In genomic region chr2:113281920-113282746, GRCh38 we compare ENCODE assay signal across 14 cellular contexts. TPM values are rescaled to one million over a fixed set of nuclear protein-coding genes. Genes with fewer than 3 reads are reported as not detected.
DNase-seq lines count a peak whose midpoint lies in the region; ATAC-seq and TF ChIP-seq lines count a peak whose summit lies in the region.
"Had no signal": no experiment of that assay in that cellular context is flagged by ENCODE, and none has a peak within 500 bp of the region (broad histone marks: within the 10 kb centered on the region; RNA-seq: fewer than 3 reads in every experiment).

No MANE protein-coding gene starts in this region.

- H3K27ac Mint-ChIP-seq in immature natural killer cell: no peak overlapping the region

- no peaks in the 10 kb centered on the region for H3K27me3 ChIP-seq in mammary epithelial cell (ENCODE audit: insufficient read depth, low read length)
- no peaks in the 10 kb centered on the region for H3K27me3 ChIP-seq in right lobe of liver
- no peaks in the 10 kb centered on the region for H3K27me3 ChIP-seq in Karpas-422 (ENCODE audit: low read length)

- H3K4me2 ChIP-seq in mammary epithelial cell (ENCODE audit: insufficient read depth, low read depth, low read length) (peak overlapping the region; percentile 61), Karpas-422 (ENCODE audit: low read depth, low read length, poor library complexity, severe bottlenecking) (no peak overlapping the region)

- H3K79me2 ChIP-seq in mammary epithelial cell (ENCODE audit: insufficient read depth, low read length): no peaks in the 10 kb centered on the region
- no peaks in the 10 kb centered on the region for H3K79me2 ChIP-seq in Karpas-422 (ENCODE audit: low read length)

- BruUV-seq in mammary epithelial cell (replicated peaks; lab: Mats Ljungman, UMichigan): no TSS peak

- H3K4me3 Mint-ChIP-seq in immature natural killer cell: no peak overlapping the region
- H3K4me3 Mint-ChIP-seq: naive thymus-derived CD8-positive, alpha-beta T cell had no signal

- no peaks in the 10 kb centered on the region for H3K36me3 ChIP-seq in mammary epithelial cell (ENCODE audit: insufficient read depth, low read length)
- no peaks in the 10 kb centered on the region for H3K36me3 ChIP-seq in right lobe of liver
- H3K36me3 ChIP-seq in Karpas-422 (ENCODE audit: insufficient read depth, low read length): no peaks in the 10 kb centered on the region
- H3K36me3 ChIP-seq: tibial artery had no signal

- H3K4me1 ChIP-seq in mammary epithelial cell (ENCODE audit: insufficient read depth, low read length) (peaks cover 43% of the 10 kb centered on the region), right lobe of liver (peaks cover 0 to 56% (median 27%) of the 10 kb centered on the region in 4 donors), Karpas-422 (ENCODE audit: low read length) (no peaks in the 10 kb centered on the region)

- H3K36me3 Mint-ChIP-seq in immature natural killer cell: no peaks in the 10 kb centered on the region
- H3K36me3 Mint-ChIP-seq: naive thymus-derived CD8-positive, alpha-beta T cell had no signal

- dilution Hi-C loops in mammary epithelial cell (cut with HindIII; ENCODE audit: low sequenced_read_pairs): no loop called here

- CTCF ChIA-PET in mammary epithelial cell (lab: Charles Lee; ENCODE audit: low non-redundant PET): no interaction called here

- intact Hi-C loops in mammary epithelial cell (cut with micrococcal nuclease) (loop anchor here (1.0 kb wide), 2 partner anchors 23 to 33 kb away; no protein-coding TSS in a partner anchor), right lobe of liver (cut with DNase I) (no loop called here)

- H3K9ac ChIP-seq in mammary epithelial cell (ENCODE audit: insufficient read depth, low read length) (peak overlapping the region; percentile 30), Karpas-422 (ENCODE audit: low read length) (no peak overlapping the region)

- in situ Hi-C loops in mammary epithelial cell (cut with MboI; ENCODE audit: low sequenced_read_pairs in 2 of 2): no loop called here
- in situ Hi-C loops in GM13977 (cut with MboI; ENCODE audit: low pct_unique_long_range_greater_than_20kb, low sequenced_read_pairs, unreplicated experiment): no loop called here

- peaks cover 0 to 1% of the 10 kb centered on the region in 2 donors for H3K4me1 Mint-ChIP-seq in immature natural killer cell

- ATAC-seq in right lobe of liver: peak; percentile 24 to 48 (median 46)
- ATAC-seq: naive thymus-derived CD8-positive, alpha-beta T cell had no signal

- no peaks in the 10 kb centered on the region for H3K9me3 Mint-ChIP-seq in immature natural killer cell
- H3K9me3 Mint-ChIP-seq: naive thymus-derived CD8-positive, alpha-beta T cell had no signal

- peak overlapping the region; percentile 46 for H2AFZ ChIP-seq in mammary epithelial cell (ENCODE audit: low read depth, low read length)
- H2AFZ ChIP-seq in Karpas-422 (ENCODE audit: low read length): no peak overlapping the region

- H3K4me3 ChIP-seq in mammary epithelial cell (replicated peaks in 1 of 3; ENCODE audit: insufficient read depth in 1 of 3, low read depth in 2 of 3, low read length in 3 of 3) (no peak overlapping the region), right lobe of liver (peak overlapping the region in 1 of 3 donors; percentile 1), Karpas-422 (ENCODE audit: low read length) (no peak overlapping the region)
- H3K4me3 ChIP-seq: skin epidermis, tibial artery had no signal

- H3K9me3 ChIP-seq in mammary epithelial cell (replicated peaks; ENCODE audit: insufficient read depth, low read length): no peaks in the 10 kb centered on the region
- H3K9me3 ChIP-seq in right lobe of liver: no peaks in the 10 kb centered on the region
- H3K9me3 ChIP-seq in Karpas-422 (ENCODE audit: low read length): no peaks in the 10 kb centered on the region
- H3K9me3 ChIP-seq: tibial artery had no signal

- 11% methylated on average over 11 of the region's 12 CpGs for WGBS in mammary epithelial cell (ENCODE audit: low coverage, missing lambda C conversion rate)
- 26% methylated on average over 12 of the region's 12 CpGs for WGBS in right lobe of liver (ENCODE audit: insufficient coverage, low coverage, low lambda C conversion rate, missing lambda C conversion rate)

- peak; percentile 77 to 87 for DNase-seq in NCI-H526 (lab: John Stamatoyannopoulos, UW)
- DNase-seq in mammary epithelial cell: peak; percentile 60
- no peak for DNase-seq in right lobe of liver
- DNase-seq in GM13977 (ENCODE audit: low spot score): no peak
- no peak for DNase-seq in Karpas-422
- no peak for DNase-seq in immature natural killer cell
- DNase-seq in anterior cingulate cortex (lab: John Stamatoyannopoulos, UW): no peak
- DNase-seq: activated naive CD4-positive, alpha-beta T cell treated with Interleukin-2 at 50 U/mL for 16 hours; naive thymus-derived CD8-positive, alpha-beta T cell; NCI-H1436; NCI-H748 treated with DMSO at 0.1 percent for 48 hours had no signal

- H3K27ac ChIP-seq in 22Rv1: 0 out of 2 replicates have a peak overlapping the region, but pooled peaks have one; percentile 40
- peak overlapping the region; percentile 99 for H3K27ac ChIP-seq in mammary epithelial cell (ENCODE audit: insufficient read depth, low read depth, low read length)
- peak overlapping the region; percentile 80 to 95 (median 92) for H3K27ac ChIP-seq in right lobe of liver
- no peak overlapping the region for H3K27ac ChIP-seq in Karpas-422 (ENCODE audit: low read length)

- H3K27me3 Mint-ChIP-seq in immature natural killer cell (ENCODE audit: low read depth in 3 of 3): peaks cover 5 to 22% (median 8%) of the 10 kb centered on the region in 3 donors

- TF ChIP-seq CTCF in 22Rv1 (IDR thresholded peaks at IDR 0.05) (no peak), mammary epithelial cell (conservative IDR thresholded peaks at IDR 0.05 in 1 of 2, IDR thresholded peaks at IDR 0.05 in 1 of 2; ENCODE audit: extremely low read depth in 1 of 2, insufficient read depth in 1 of 2, low read depth in 1 of 2, low read length in 2 of 2) (no peak), right lobe of liver (IDR thresholded peaks at IDR 0.05) (peak in 1 of 4 donors; percentile 9), GM13977 (IDR thresholded peaks at IDR 0.05; ENCODE audit: extremely low read depth, insufficient read depth, missing control alignments) (no peak)

- TF ChIP-seq POLR2A in right lobe of liver (IDR thresholded peaks at IDR 0.05): no peak

- H4K20me1 ChIP-seq in mammary epithelial cell (ENCODE audit: insufficient read depth, low read length) (no peaks in the 10 kb centered on the region), Karpas-422 (ENCODE audit: insufficient read depth, low read depth, low read length) (no peaks in the 10 kb centered on the region)

- no peaks in the 10 kb centered on the region for H3K9me2 ChIP-seq in Karpas-422 (replicated peaks; ENCODE audit: insufficient read depth, low read length)

RNA-seq across cellular contexts. Expression of gene PAX8, which starts 3.4 kb away (rescaled TPM):
- 10 to 100 TPM in 1 of 2 donors, 1 to 10 TPM in 1; 3.3 to 16.1 TPM for total RNA-seq in mammary epithelial cell
- 0.79 TPM for polyA plus RNA-seq in mammary epithelial cell
- polyA minus RNA-seq in mammary epithelial cell: not detected
- 1 to 10 TPM in 2 of 6 experiments, under 1 TPM in 4; 0.27 to 1.9 (median 0.86) TPM for total RNA-seq in right lobe of liver
- 0.90 and 1.5 TPM in 2 replicates for total RNA-seq in Karpas-422 (2014; rRNA removed; shearing (Covaris generic); ENCODE audit: low replicate concordance)
- under 1 TPM in 2 of 3 donors, not detected in 1; 0.29 to 0.93 TPM for polyA plus RNA-seq in immature natural killer cell

Comparison
In these comparisons a context has a peak if more than half of its experiments do, and no peak if none do; other contexts are left out.
1. DNase-seq: peak in NCI-H526 (2 of 2) and mammary epithelial cell (single experiment); none in right lobe of liver (0 of 3), GM13977 (single experiment), Karpas-422 (single experiment), immature natural killer cell (0 of 3) and anterior cingulate cortex (0 of 58).